Comparison of ENCODE assay signal across 1 cellular context in genomic region chr2:241914542-241914941, GRCh38.
TF ChIP-seq lines count a peak whose summit lies in the region.

No MANE protein-coding gene starts in this region.

TF ChIP-seq in HepG2, 621 proteins besides CTCF, POLR2A, EP300 and RAD21 (continued from another document):
- TF ChIP-seq, protein P1, sequence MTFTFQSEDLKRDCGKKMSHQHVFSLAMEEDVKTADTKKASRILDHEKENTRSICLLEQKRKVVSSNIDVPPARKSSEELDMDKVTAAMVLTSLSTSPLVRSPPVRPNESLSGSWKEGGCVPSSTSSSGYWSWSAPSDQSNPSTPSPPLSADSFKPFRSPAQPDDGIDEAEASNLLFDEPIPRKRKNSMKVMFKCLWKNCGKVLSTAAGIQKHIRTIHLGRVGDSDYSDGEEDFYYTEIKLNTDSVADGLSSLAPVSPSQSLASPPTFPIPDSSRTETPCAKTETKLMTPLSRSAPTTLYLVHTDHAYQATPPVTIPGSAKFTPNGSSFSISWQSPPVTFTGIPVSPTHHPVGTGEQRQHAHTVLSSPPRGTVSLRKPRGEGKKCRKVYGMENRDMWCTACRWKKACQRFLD (CRISPR knock-in tag; IDR thresholded peaks at IDR 0.05; ENCODE audit: borderline replicate concordance): no peak
- TF ChIP-seq KMT2A (CRISPR knock-in tag; IDR thresholded peaks at IDR 0.05): no peak
- TF ChIP-seq ZNF713 (CRISPR knock-in tag; IDR thresholded peaks at IDR 0.05): no peak
- TF ChIP-seq EEA1 (CRISPR knock-in tag; IDR thresholded peaks at IDR 0.05; ENCODE audit: borderline replicate concordance): no peak
- no peak for TF ChIP-seq PITX1 (CRISPR knock-in tag; IDR thresholded peaks at IDR 0.05)
- TF ChIP-seq ZNF687 (CRISPR knock-in tag; IDR thresholded peaks at IDR 0.05): no peak
- TF ChIP-seq ZMAT3 (CRISPR knock-in tag; conservative IDR thresholded peaks at IDR 0.05): no peak
- TF ChIP-seq TBL1XR1 (IDR thresholded peaks at IDR 0.05; ENCODE audit: borderline replicate concordance, low read length, partially characterized antibody): no peak
- TF ChIP-seq ZNF550 (CRISPR knock-in tag; IDR thresholded peaks at IDR 0.05; ENCODE audit: borderline replicate concordance): no peak
- no peak for TF ChIP-seq ZBTB37 (CRISPR knock-in tag; IDR thresholded peaks at IDR 0.05)
- TF ChIP-seq SIN3A (IDR thresholded peaks at IDR 0.05; ENCODE audit: borderline replicate concordance, low read depth, low read length): no peak
- no peak for TF ChIP-seq ZNF180 (CRISPR knock-in tag; IDR thresholded peaks at IDR 0.05; ENCODE audit: borderline replicate concordance, low read depth)
- no peak for TF ChIP-seq NKX3-1 (CRISPR knock-in tag; IDR thresholded peaks at IDR 0.05)
